ENCODE assay signal across 1 cellular context in genomic region chr9:111997831-111998230, GRCh38.
TF ChIP-seq lines count a peak whose summit lies in the region.

No MANE protein-coding gene starts in this region.

TF ChIP-seq in H1, 55 proteins besides CTCF, POLR2A, EP300 and RAD21 (continued from another document):
- no peak for TF ChIP-seq RNF2 (IDR thresholded peaks at IDR 0.05; ENCODE audit: borderline replicate concordance, low read depth, low read length, missing control alignments, poor library complexity, severe bottlenecking)
- TF ChIP-seq RFX5 (IDR thresholded peaks at IDR 0.05; ENCODE audit: borderline replicate concordance, low read depth, low read length) = no peak
- no peak for TF ChIP-seq HDAC6 (IDR thresholded peaks at IDR 0.05; ENCODE audit: low read depth, low read length)
- TF ChIP-seq CBX5 (IDR thresholded peaks at IDR 0.05; ENCODE audit: low read depth, low read length) = no peak
- TF ChIP-seq KDM4A (IDR thresholded peaks at IDR 0.05; ENCODE audit: low read depth, low read length, severe bottlenecking) = no peak
- no peak for TF ChIP-seq SIN3A (conservative IDR thresholded peaks at IDR 0.05 in 1 of 2, IDR thresholded peaks at IDR 0.05 in 1 of 2; ENCODE audit: low read depth in 1 of 2, low read length in 2 of 2)
- TF ChIP-seq KDM5A (IDR thresholded peaks at IDR 0.05; ENCODE audit: low read length) = no peak
- no peak for TF ChIP-seq E2F6 (IDR thresholded peaks at IDR 0.05)
- no peak for TF ChIP-seq MAX (IDR thresholded peaks at IDR 0.05)
- no peak for TF ChIP-seq FOSL1 (IDR thresholded peaks at IDR 0.05; ENCODE audit: insufficient read depth, low read depth, low read length)
- TF ChIP-seq CBX8 (IDR thresholded peaks at IDR 0.05; ENCODE audit: borderline replicate concordance, low read depth, low read length) = no peak
- no peak for TF ChIP-seq JUN (IDR thresholded peaks at IDR 0.05; ENCODE audit: low read depth, low read length)
- no peak for TF ChIP-seq CHD7 (IDR thresholded peaks at IDR 0.05; ENCODE audit: insufficient replicate concordance, low read length)
- no peak for TF ChIP-seq EGR1 (IDR thresholded peaks at IDR 0.05; ENCODE audit: borderline replicate concordance, low read depth, low read length)
- TF ChIP-seq CTBP2 (IDR thresholded peaks at IDR 0.05; ENCODE audit: borderline replicate concordance, insufficient read depth, insufficient read length, low read length) = no peak
- no peak for TF ChIP-seq YY1 (IDR thresholded peaks at IDR 0.05; ENCODE audit: low read depth, low read length)
TF ChIP-seq in H1: peak in this region for 0.
